Comparison of ENCODE assay signal across 9 cellular contexts in the genomic region with DNA sequence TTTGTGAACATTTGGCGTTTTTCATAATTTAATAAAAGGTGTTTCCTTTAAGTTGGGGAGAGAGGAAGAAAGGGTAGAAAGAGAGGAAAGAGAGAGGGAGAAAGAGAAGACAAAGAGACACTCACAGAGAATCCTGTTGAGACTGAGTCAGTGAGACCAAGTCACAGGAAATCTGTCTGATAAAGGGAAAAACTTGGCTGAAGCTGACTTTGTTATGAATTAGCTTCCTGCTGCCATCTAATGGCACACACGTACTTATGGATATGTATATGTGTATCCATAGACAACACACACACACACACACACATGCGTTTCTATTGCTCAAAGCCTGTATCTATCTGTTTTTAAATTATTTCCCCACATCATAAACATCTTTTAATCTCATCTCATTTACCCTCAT. TPM values are rescaled to one million over a fixed set of nuclear protein-coding genes. Genes with fewer than 3 reads are reported as not detected.
DNase-seq lines count a peak whose midpoint lies in the region; ATAC-seq and TF ChIP-seq lines count a peak whose summit lies in the region.
"Had no signal": no experiment of that assay in that cellular context is flagged by ENCODE, and none has a peak within 500 bp of the region (broad histone marks: within the 10 kb centered on the region; RNA-seq: fewer than 3 reads in every experiment).

No MANE protein-coding gene starts in this region.

- POLR2A ChIA-PET in SK-N-SH (lab: Yijun Ruan, JAX), result interaction anchor here (0.7 kb wide), 1 partner anchor 343 kb away, joined by 4 read pairs; no protein-coding TSS in a partner anchor

- TF ChIP-seq CTCF in HFF-Myc (IDR thresholded peaks at IDR 0.05; ENCODE audit: low read depth, low read length, missing control alignments), result peak; percentile 26
- peak; percentile 53 for TF ChIP-seq CTCF in SK-N-SH (IDR thresholded peaks at IDR 0.05)
- peak; percentile 40 for TF ChIP-seq CTCF in hepatocyte (IDR thresholded peaks at IDR 0.05; ENCODE audit: poor library complexity)

- H3K4me2 ChIP-seq in SK-N-SH (0 out of 2 replicates have a peak overlapping the region, but pooled peaks have one; percentile 40), hepatocyte (no peak overlapping the region)

- H2AFZ ChIP-seq in SK-N-SH (ENCODE audit: low read depth), result peak overlapping the region; percentile 60; the same call in 1 of the 2 replicates
- H2AFZ ChIP-seq in hepatocyte, result no peak overlapping the region

- peak; percentile 74 for TF ChIP-seq RAD21 in SK-N-SH (IDR thresholded peaks at IDR 0.05; ENCODE audit: low read length)

- H3K36me3 ChIP-seq in SK-N-SH (replicated peaks in 1 of 2; ENCODE audit: control insufficient read depth in 1 of 2, insufficient read depth in 2 of 2, low read length in 1 of 2) (no peaks in the 10 kb centered on the region), hepatocyte (replicated peaks; ENCODE audit: insufficient read depth, low read depth) (no peaks in the 10 kb centered on the region)

- H3K4me1 ChIP-seq in SK-N-SH (ENCODE audit: control insufficient read depth in 1 of 2, insufficient read depth in 2 of 2, low read depth in 1 of 2, low read length in 1 of 2) (peaks cover 0 to 3% of the 10 kb centered on the region in 2 experiments; a peak in 2 of 4 replicates), hepatocyte (ENCODE audit: insufficient read depth) (no peaks in the 10 kb centered on the region)

- H3K79me2 ChIP-seq in SK-N-SH (ENCODE audit: insufficient read depth) (no peaks in the 10 kb centered on the region), hepatocyte (no peaks in the 10 kb centered on the region)

- H4K20me1 ChIP-seq in SK-N-SH (ENCODE audit: insufficient read depth) (no peaks in the 10 kb centered on the region), hepatocyte (ENCODE audit: insufficient read depth, poor library complexity, severe bottlenecking) (no peaks in the 10 kb centered on the region)

- H3K27me3 ChIP-seq in SK-N-SH (ENCODE audit: insufficient read depth) (no peaks in the 10 kb centered on the region), hepatocyte (no peaks in the 10 kb centered on the region)

- 33% methylated on average over 3 of the region's 3 CpGs for WGBS in SK-N-SH (ENCODE audit: low lambda C conversion rate)
- 54% methylated on average over 3 of the region's 3 CpGs for WGBS in hepatocyte (ENCODE audit: low lambda C conversion rate, missing lambda C conversion rate)

- no peaks in the 10 kb centered on the region for H3K9me3 ChIP-seq in SK-N-SH
- H3K9me3 ChIP-seq in hepatocyte (ENCODE audit: low read depth), result no peaks in the 10 kb centered on the region

- H3K9ac ChIP-seq in SK-N-SH, result 0 out of 2 replicates have a peak overlapping the region, but pooled peaks have one; percentile 7

- DNase-seq in COLO668 (lab: John Stamatoyannopoulos, UW; ENCODE audit: unreplicated experiment) (peak; percentile 14), HFF-Myc (ENCODE audit: extremely low read depth, low read depth) (no peak), SK-N-SH (peak; percentile 37), hepatocyte (ENCODE audit: low spot score) (peak; percentile 57), T1000 (lab: John Stamatoyannopoulos, UW) (no peak)
- DNase-seq in activated CD8-positive, alpha-beta memory T cell treated with anti-CD3 and anti-CD28 coated beads, Interleukin-2, amount 50 U/mL, for 48 hours, result no peak
- DNase-seq: activated CD4-positive, alpha-beta memory T cell treated with anti-CD3 and anti-CD28 coated beads for 36 hours had no signal

- H3K9me2 ChIP-seq in SK-N-SH (no peaks in the 10 kb centered on the region), hepatocyte (replicated peaks; ENCODE audit: insufficient read depth) (no peaks in the 10 kb centered on the region)

- H3F3A ChIP-seq in SK-N-SH (replicated peaks; ENCODE audit: insufficient read depth), result no peaks in the 10 kb centered on the region

- TF ChIP-seq EP300 in SK-N-SH (IDR thresholded peaks at IDR 0.05; ENCODE audit: borderline replicate concordance in 1 of 2, low read depth in 1 of 2, low read length in 1 of 2), result no peak

- ATAC-seq in HG03354 (IDR thresholded peaks at IDR 0.05; ENCODE audit: poor library complexity, severe bottlenecking, unreplicated experiment) (no peak), GM21360 (IDR thresholded peaks at IDR 0.05; ENCODE audit: unreplicated experiment) (no peak)

- peak overlapping the region in 1 of 2 experiments; percentile 58; a peak in 2 of 4 replicates for H3K27ac ChIP-seq in SK-N-SH (ENCODE audit: low read depth in 2 of 2, low read length in 1 of 2)
- no peak overlapping the region for H3K27ac ChIP-seq in hepatocyte

- H3K4me3 ChIP-seq in HFF-Myc (replicated peaks; ENCODE audit: low read depth, low read length) (no peak overlapping the region), SK-N-SH (ENCODE audit: low read depth in 2 of 2, low read length in 1 of 2) (no peak overlapping the region), hepatocyte (no peak overlapping the region)

- CTCF ChIA-PET in SK-N-SH (lab: Yijun Ruan, JAX), result interaction anchor here (0.6 to 1.4 kb wide), 17 partner anchors 8 to 245 kb away, joined by 3 to 12 read pairs (median 4); no protein-coding TSS in a partner anchor

TF ChIP-seq in SK-N-SH, 30 proteins besides CTCF, POLR2A, EP300 and RAD21 (continues in another document):
- TF ChIP-seq RCOR1 (IDR thresholded peaks at IDR 0.05; ENCODE audit: low read length) (0 out of 2 replicates have a peak, but pooled peaks have one; percentile 13), FOXJ3 (CRISPR knock-in tag; IDR thresholded peaks at IDR 0.05) (no peak), EZH2phosphoT487 (IDR thresholded peaks at IDR 0.05; ENCODE audit: borderline replicate concordance, low read depth) (no peak), FOSL2 (IDR thresholded peaks at IDR 0.05; ENCODE audit: borderline replicate concordance, low read depth) (no peak), FOXM1 (IDR thresholded peaks at IDR 0.05; ENCODE audit: low read depth) (no peak), REST (IDR thresholded peaks at IDR 0.05; ENCODE audit: low read depth, low read length) (no peak), ZBTB33 (IDR thresholded peaks at IDR 0.05; ENCODE audit: borderline replicate concordance, low read depth) (no peak), SMC3 (IDR thresholded peaks at IDR 0.05; ENCODE audit: low read depth, low read length) (peak; percentile 53), CHD2 (IDR thresholded peaks at IDR 0.05; ENCODE audit: low read length, partially characterized antibody) (no peak), YY1 (IDR thresholded peaks at IDR 0.05; ENCODE audit: low read depth) (no peak), NFIC (IDR thresholded peaks at IDR 0.05; ENCODE audit: borderline replicate concordance) (0 out of 2 replicates have a peak, but pooled peaks have one; percentile 25), MAX (IDR thresholded peaks at IDR 0.05; ENCODE audit: low read depth) (no peak), MXI1 (IDR thresholded peaks at IDR 0.05; ENCODE audit: low read depth, low read length) (no peak), ELF1 (IDR thresholded peaks at IDR 0.05) (no peak), RFX5 (IDR thresholded peaks at IDR 0.05; ENCODE audit: low read length) (no peak)

RNA-seq across cellular contexts. Expression of gene DISC1, which starts 42.5 kb away (rescaled TPM):
- polyA plus RNA-seq in SK-N-SH (2012; rRNA removed) (1.7 and 2.1 TPM in 2 replicates), hepatocyte (2.3 and 3.0 TPM in 2 replicates)
- 1.6 and 2.0 TPM in 2 replicates for polyA plus RNA-seq in SK-N-SH (2012; cell fraction: cytosol; rRNA removed)
- 2.4 and 4.4 TPM in 2 replicates for polyA plus RNA-seq in SK-N-SH (2012; cell fraction: nucleus; rRNA removed)
- total RNA-seq in hepatocyte, result 3.8 and 4.7 TPM in 2 replicates

RNA-seq across cellular contexts. Expression of gene TSNAX, which starts 55.6 kb away (rescaled TPM):
- 15.7 and 21.0 TPM in 2 replicates for polyA plus RNA-seq in SK-N-SH (2012; rRNA removed)
- polyA plus RNA-seq in SK-N-SH (2012; cell fraction: cytosol; rRNA removed), result 23.2 and 27.4 TPM in 2 replicates
- 6.3 and 18.2 TPM in 2 replicates for polyA plus RNA-seq in SK-N-SH (2012; cell fraction: nucleus; rRNA removed)
- 32.3 and 42.2 TPM in 2 replicates for total RNA-seq in hepatocyte
- 26.8 and 32.5 TPM in 2 replicates for polyA plus RNA-seq in hepatocyte

Comparison
In these comparisons a context has a peak if more than half of its experiments do, and no peak if none do; other contexts are left out.
1. DNase-seq: peak in COLO668 (single experiment), SK-N-SH (single experiment) and hepatocyte (single experiment); none in HFF-Myc (single experiment), T1000 (single experiment) and activated CD8-positive, alpha-beta memory T cell treated with anti-CD3 and anti-CD28 coated beads, Interleukin-2, amount 50 U/mL, for 48 hours (single experiment).
2. Peak in every context shown above with its lines, with median percentiles within 50 percentile points of each other: CTCF ChIP-seq.